ENCODE assay signal across 15 cellular contexts in the genomic region with DNA sequence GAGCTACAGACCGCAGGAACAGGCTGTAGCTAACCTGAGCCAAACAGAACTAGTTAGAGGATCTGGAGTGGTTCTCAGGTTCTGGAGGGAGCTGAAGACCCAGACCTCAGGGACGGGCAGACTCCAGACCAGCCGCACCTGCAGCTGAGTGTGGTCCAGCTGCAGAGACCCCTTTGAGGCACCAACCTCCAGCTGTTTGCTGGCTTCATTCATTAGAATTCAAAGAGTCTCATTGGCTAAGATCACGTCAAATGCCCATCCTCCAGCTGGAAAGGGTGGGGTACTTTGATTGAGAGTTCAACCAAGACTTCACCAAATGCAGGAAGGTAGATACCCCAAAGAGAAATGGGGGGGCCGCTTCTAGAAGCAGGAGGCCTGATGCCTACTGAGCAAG. TPM values are rescaled to one million over a fixed set of nuclear protein-coding genes. Genes with fewer than 3 reads are reported as not detected.
DNase-seq lines count a peak whose midpoint lies in the region; ATAC-seq and TF ChIP-seq lines count a peak whose summit lies in the region.
"Had no signal": no experiment of that assay in that cellular context is flagged by ENCODE, and none has a peak within 500 bp of the region (broad histone marks: within the 10 kb centered on the region; RNA-seq: fewer than 3 reads in every experiment).

No MANE protein-coding gene starts in this region.

- no peaks in the 10 kb centered on the region for H3K36me3 ChIP-seq in KMS-11 (ENCODE audit: insufficient read depth)
- H3K36me3 ChIP-seq: gastroesophageal sphincter had no signal

- H3K4me1 ChIP-seq in KMS-11 (ENCODE audit: low read depth, poor library complexity, severe bottlenecking), result peaks cover 70% of the 10 kb centered on the region

- peak overlapping the region; percentile 54; the same call in 1 of the 2 replicates for H3K9ac ChIP-seq in KMS-11
- H3K9ac ChIP-seq: SK-N-SH had no signal

- H3K36me3 Mint-ChIP-seq in activated T-cell treated with anti-CD3 and anti-CD28 coated beads, Interleukin-2, amount 50 U/mL, for 4 hours (ENCODE audit: insufficient read depth), result no peaks in the 10 kb centered on the region
- H3K36me3 Mint-ChIP-seq in activated naive CD8-positive, alpha-beta T cell treated with anti-CD3 and anti-CD28 coated beads, Interleukin-2, amount 10 ng/mL, durations not matched to agents 7 days and 5 days, result peaks cover 9% of the 10 kb centered on the region
- peaks cover 35% of the 10 kb centered on the region for H3K36me3 Mint-ChIP-seq in stimulated activated effector memory CD8-positive, alpha-beta T cell treated with anti-CD3 and anti-CD28 coated beads, Interleukin-12 subunit alpha, Interleukin-12 subunit beta, amount 100 ng/mL, for 72 hours

- peak overlapping the region; percentile 89 for H3K27ac Mint-ChIP-seq in activated naive CD8-positive, alpha-beta T cell treated with anti-CD3 and anti-CD28 coated beads, Interleukin-2, amount 10 ng/mL, durations not matched to agents 7 days and 5 days
- H3K27ac Mint-ChIP-seq in stimulated activated effector memory CD8-positive, alpha-beta T cell treated with anti-CD3 and anti-CD28 coated beads, Interleukin-12 subunit alpha, Interleukin-12 subunit beta, amount 100 ng/mL, for 72 hours, result peak overlapping the region; percentile 93

- H3K27ac ChIP-seq in KMS-11, result peak overlapping the region; percentile 93
- H3K27ac ChIP-seq: gastroesophageal sphincter had no signal

- peak overlapping the region; percentile 44 for H3K4me3 Mint-ChIP-seq in activated T-cell treated with anti-CD3 and anti-CD28 coated beads, Interleukin-2, amount 50 U/mL, for 4 hours
- H3K4me3 Mint-ChIP-seq in activated naive CD8-positive, alpha-beta T cell treated with anti-CD3 and anti-CD28 coated beads, Interleukin-2, amount 10 ng/mL, durations not matched to agents 7 days and 5 days, result peak overlapping the region; percentile 42
- H3K4me3 Mint-ChIP-seq in stimulated activated effector memory CD8-positive, alpha-beta T cell treated with anti-CD3 and anti-CD28 coated beads, Interleukin-12 subunit alpha, Interleukin-12 subunit beta, amount 100 ng/mL, for 72 hours, result peak overlapping the region; percentile 77

- H3K4me2 ChIP-seq in KMS-11, result peak overlapping the region; percentile 96
- H3K4me2 ChIP-seq: SK-N-SH had no signal

- no peaks in the 10 kb centered on the region for H3K27me3 ChIP-seq in KMS-11 (ENCODE audit: insufficient read depth, low read depth)

- H2AFZ ChIP-seq in KMS-11 (ENCODE audit: low read depth), result peak overlapping the region; percentile 54; the same call in 1 of the 2 replicates

- no peaks in the 10 kb centered on the region for H3K79me2 ChIP-seq in KMS-11 (ENCODE audit: insufficient read depth, low read depth)

- H3K4me1 Mint-ChIP-seq in activated T-cell treated with anti-CD3 and anti-CD28 coated beads, Interleukin-2, amount 50 U/mL, for 4 hours (ENCODE audit: low read depth), result peaks cover 87% of the 10 kb centered on the region
- H3K4me1 Mint-ChIP-seq in activated naive CD8-positive, alpha-beta T cell treated with anti-CD3 and anti-CD28 coated beads, Interleukin-2, amount 10 ng/mL, durations not matched to agents 7 days and 5 days, result peaks cover 68% of the 10 kb centered on the region
- peaks cover 96% of the 10 kb centered on the region for H3K4me1 Mint-ChIP-seq in stimulated activated effector memory CD8-positive, alpha-beta T cell treated with anti-CD3 and anti-CD28 coated beads, Interleukin-12 subunit alpha, Interleukin-12 subunit beta, amount 100 ng/mL, for 72 hours

- no peaks in the 10 kb centered on the region for H3K9me3 Mint-ChIP-seq in activated T-cell treated with anti-CD3 and anti-CD28 coated beads, Interleukin-2, amount 50 U/mL, for 4 hours
- H3K9me3 Mint-ChIP-seq in activated naive CD8-positive, alpha-beta T cell treated with anti-CD3 and anti-CD28 coated beads, Interleukin-2, amount 10 ng/mL, durations not matched to agents 7 days and 5 days, result peaks cover 3% of the 10 kb centered on the region
- no peaks in the 10 kb centered on the region for H3K9me3 Mint-ChIP-seq in stimulated activated effector memory CD8-positive, alpha-beta T cell treated with anti-CD3 and anti-CD28 coated beads, Interleukin-12 subunit alpha, Interleukin-12 subunit beta, amount 100 ng/mL, for 72 hours

- no peak overlapping the region for H3K4me3 ChIP-seq in KMS-11 (IDR thresholded peaks at IDR 0.05; ENCODE audit: insufficient read depth, low read depth, low read length)
- H3K4me3 ChIP-seq: gastroesophageal sphincter had no signal

- POLR2A ChIA-PET in activated naive CD8-positive, alpha-beta T cell treated with anti-CD3 and anti-CD28 coated beads, Interleukin-2, amount 10 ng/mL, durations not matched to agents 7 days and 5 days (lab: Charles Lee), result interaction anchor here (0.5 to 9.8 kb wide), 13 partner anchors 15 to 735 kb away, joined by 3 to 200 read pairs (median 10); a partner anchor contains a TSS

- no peak for DNase-seq in activated T-cell treated with anti-CD3 and anti-CD28 coated beads, Interleukin-2, amount 50 U/mL, for 4 hours
- DNase-seq in activated T-cell treated with anti-CD3 and anti-CD28 coated beads, Interleukin-2, amount 50 U/mL, for 48 hours, result no peak
- DNase-seq in activated naive CD8-positive, alpha-beta T cell treated with anti-CD3 and anti-CD28 coated beads, Interleukin-2, amount 10 ng/mL, durations not matched to agents 7 days and 5 days, result no peak
- DNase-seq in stimulated activated effector memory CD8-positive, alpha-beta T cell treated with anti-CD3 and anti-CD28 coated beads, Interleukin-12 subunit alpha, Interleukin-12 subunit beta, amount 100 ng/mL, for 72 hours (ENCODE audit: low spot score in 2 of 2), result no peak
- DNase-seq in GOT3 (lab: John Stamatoyannopoulos, UW) (no peak), hypothalamus (lab: John Stamatoyannopoulos, UW) (no peak), NCI-H524 (lab: John Stamatoyannopoulos, UW) (no peak)
- DNase-seq: anterior cingulate cortex, NCI-H187 treated with DMSO at 0.1 percent for 48 hours, NCI-H510A treated with DMSO at 0.1 percent for 48 hours, PC-3, SK-N-SH had no signal

- TF ChIP-seq CTCF in KMS-11 (conservative IDR thresholded peaks at IDR 0.05; ENCODE audit: low read depth, low read length), result no peak

- no peaks in the 10 kb centered on the region for H4K20me1 ChIP-seq in KMS-11 (ENCODE audit: insufficient read depth)

- no peak for ATAC-seq in activated T-cell treated with anti-CD3 and anti-CD28 coated beads, Interleukin-2, amount 50 U/mL, for 4 hours
- no peak for ATAC-seq in activated naive CD8-positive, alpha-beta T cell treated with anti-CD3 and anti-CD28 coated beads, Interleukin-2, amount 10 ng/mL, durations not matched to agents 7 days and 5 days (ENCODE audit: low read depth)
- no peak for ATAC-seq in stimulated activated effector memory CD8-positive, alpha-beta T cell treated with anti-CD3 and anti-CD28 coated beads, Interleukin-12 subunit alpha, Interleukin-12 subunit beta, amount 100 ng/mL, for 72 hours
- ATAC-seq: gastroesophageal sphincter, PC-3 had no signal

- no peaks in the 10 kb centered on the region for H3K27me3 Mint-ChIP-seq in activated T-cell treated with anti-CD3 and anti-CD28 coated beads, Interleukin-2, amount 50 U/mL, for 4 hours (ENCODE audit: low read depth)
- no peaks in the 10 kb centered on the region for H3K27me3 Mint-ChIP-seq in activated naive CD8-positive, alpha-beta T cell treated with anti-CD3 and anti-CD28 coated beads, Interleukin-2, amount 10 ng/mL, durations not matched to agents 7 days and 5 days

RNA-seq across cellular contexts. Expression of a gene that starts 13.4 kb away (rescaled TPM):
- 100 to 1,000 TPM; 178 to 212 (median 206) TPM for total RNA-seq in activated T-cell treated with anti-CD3 and anti-CD28 coated beads, Interleukin-2, amount 50 U/mL, for 4 hours
- 100 to 1,000 TPM; 223 to 232 TPM for total RNA-seq in activated naive CD8-positive, alpha-beta T cell treated with anti-CD3 and anti-CD28 coated beads, Interleukin-2, amount 10 ng/mL, durations not matched to agents 7 days and 5 days
- total RNA-seq: MCF 10A, PC-3 had no signal

RNA-seq across cellular contexts. Expression of a gene that starts 25.0 kb away (rescaled TPM):
- 1 to 10 TPM in 2 of 3 donors, under 1 TPM in 1; 0.96 to 2.4 (median 1.2) TPM for total RNA-seq in activated T-cell treated with anti-CD3 and anti-CD28 coated beads, Interleukin-2, amount 50 U/mL, for 4 hours
- 10 to 100 TPM; 15.2 to 15.7 TPM for total RNA-seq in activated naive CD8-positive, alpha-beta T cell treated with anti-CD3 and anti-CD28 coated beads, Interleukin-2, amount 10 ng/mL, durations not matched to agents 7 days and 5 days

RNA-seq across cellular contexts. Expression of a gene that starts 49.2 kb away (rescaled TPM):
- 1 to 10 TPM; 1.7 to 2.3 (median 1.9) TPM for total RNA-seq in activated T-cell treated with anti-CD3 and anti-CD28 coated beads, Interleukin-2, amount 50 U/mL, for 4 hours
- total RNA-seq in activated naive CD8-positive, alpha-beta T cell treated with anti-CD3 and anti-CD28 coated beads, Interleukin-2, amount 10 ng/mL, durations not matched to agents 7 days and 5 days, result 10 to 100 TPM; 10.1 to 11.3 TPM
- total RNA-seq: gastroesophageal sphincter, MCF 10A had no signal

RNA-seq across cellular contexts. Expression of a gene that starts 53.6 kb away (rescaled TPM):
- 1 to 10 TPM in 1 of 3 donors, under 1 TPM in 2; 0.76 to 1.3 (median 0.89) TPM for total RNA-seq in activated T-cell treated with anti-CD3 and anti-CD28 coated beads, Interleukin-2, amount 50 U/mL, for 4 hours
- total RNA-seq in activated naive CD8-positive, alpha-beta T cell treated with anti-CD3 and anti-CD28 coated beads, Interleukin-2, amount 10 ng/mL, durations not matched to agents 7 days and 5 days, result 1 to 10 TPM; 1.8 to 2.2 TPM
- total RNA-seq: gastroesophageal sphincter, MCF 10A had no signal

Comparison
In these comparisons a context has a peak if more than half of its experiments do, and no peak if none do; other contexts are left out.
1. RNA of a gene that starts 25.0 kb away (total RNA-seq): 15.2 to 15.7 TPM in activated naive CD8-positive, alpha-beta T cell treated with anti-CD3 and anti-CD28 coated beads, Interleukin-2, amount 10 ng/mL, durations not matched to agents 7 days and 5 days; 0.96 to 2.4 TPM in activated T-cell treated with anti-CD3 and anti-CD28 coated beads, Interleukin-2, amount 50 U/mL, for 4 hours; every median in the first group is over 4 times any median in the second.
2. Peak in every context shown above with its lines, with median percentiles within 50 percentile points of each other: H3K4me3 Mint-ChIP-seq.